24 cellular contexts compared by ENCODE assay signal in the genomic region with DNA sequence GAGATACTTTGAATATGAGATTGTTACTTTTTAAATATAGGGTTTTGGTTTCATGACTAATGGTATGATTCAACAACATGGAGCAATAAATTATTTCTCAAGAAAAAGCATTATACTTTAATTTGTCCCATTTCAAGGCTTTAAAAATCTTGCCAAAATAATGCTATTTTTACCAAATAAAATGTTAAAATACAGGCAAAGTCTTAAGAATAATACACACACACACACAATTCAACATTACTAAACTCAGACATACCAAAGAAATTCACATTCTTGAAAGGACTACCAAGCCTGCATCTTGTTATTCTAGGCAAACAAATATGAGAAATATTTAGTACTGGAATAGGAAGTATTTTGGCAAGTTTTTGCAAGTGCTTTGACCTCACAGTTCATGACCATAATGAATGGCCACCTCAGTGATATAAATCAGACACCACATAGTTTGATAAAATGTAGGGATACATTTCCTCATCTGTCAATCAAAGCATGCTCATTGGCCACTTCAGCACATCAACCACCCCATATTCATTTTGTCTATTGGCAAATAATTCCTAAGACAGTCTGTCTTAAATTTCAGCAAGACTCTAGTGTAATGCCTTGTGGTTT.
A peak's percentile ranks its signal among the peaks of the same experiment; 100 is the strongest.
DNase-seq lines count a peak whose midpoint lies in the region; ATAC-seq and TF ChIP-seq lines count a peak whose summit lies in the region.
"Had no signal": no experiment of that assay in that cellular context is flagged by ENCODE, and none has a peak within 500 bp of the region (broad histone marks: within the 10 kb centered on the region; RNA-seq: fewer than 3 reads in every experiment).

No MANE protein-coding gene starts in this region.

- no peaks in the 10 kb centered on the region for H3K9me3 ChIP-seq in PC-9 (ENCODE audit: insufficient read depth, low read depth)
- H3K9me3 ChIP-seq: neutrophil had no signal

- H3K4me3 Mint-ChIP-seq in osteocyte (ENCODE audit: unreplicated experiment), result no peak overlapping the region
- H3K4me3 Mint-ChIP-seq: activated naive CD8-positive, alpha-beta T cell treated with anti-CD3 and anti-CD28 coated beads for 36 hours had no signal

- no peak for TF ChIP-seq CTCF in PC-9 (conservative IDR thresholded peaks at IDR 0.05)
- no peak for TF ChIP-seq CTCF in osteocyte (IDR thresholded peaks at IDR 0.05)

- H3K4me2 ChIP-seq in PC-9, result no peak overlapping the region

- H3K9me2 ChIP-seq in PC-9 (ENCODE audit: insufficient read depth), result no peaks in the 10 kb centered on the region

- intact Hi-C loops in PC-9 (cut with micrococcal nuclease; ENCODE audit: unreplicated experiment), result loop anchor here (1.0 to 10.0 kb wide), 5 partner anchors 141 to 446 kb away; no protein-coding TSS in a partner anchor

- peaks cover 12% of the 10 kb centered on the region; the same call in 1 of the 2 replicates for H3K4me1 ChIP-seq in PC-9 (replicated peaks; ENCODE audit: insufficient read depth)
- H3K4me1 ChIP-seq: foreskin keratinocyte had no signal

- no peaks in the 10 kb centered on the region for H3K27me3 Mint-ChIP-seq in osteocyte (ENCODE audit: unreplicated experiment)
- H3K27me3 Mint-ChIP-seq: activated naive CD8-positive, alpha-beta T cell treated with anti-CD3 and anti-CD28 coated beads for 36 hours had no signal

- H3K36me3 ChIP-seq in PC-9 (ENCODE audit: low read depth), result 0 out of 2 replicates have a peak, but pooled peaks cover 4% of the 10 kb centered on the region
- H3K36me3 ChIP-seq: neutrophil had no signal

- peak; percentile 54 for DNase-seq in AG20443 (ENCODE audit: low spot score)
- DNase-seq in PC-9, result peak; percentile 16 to 73
- peak; percentile 86 for DNase-seq in dedifferentiated amniotic fluid mesenchymal stem cell (ENCODE audit: extremely low spot score)
- DNase-seq in osteocyte (ENCODE audit: extremely low spot score, unreplicated experiment), result no peak
- no peak for DNase-seq in ureter (ENCODE audit: low spot score)
- no peak for DNase-seq in NCI-H1694 treated with DMSO at 0.1 percent for 48 hours (lab: John Stamatoyannopoulos, UW)
- DNase-seq in NCI-H524 (lab: John Stamatoyannopoulos, UW), result no peak
- DNase-seq: activated CD4-positive, alpha-beta T cell treated with anti-CD3 and anti-CD28 coated beads for 48 hours; activated naive CD8-positive, alpha-beta T cell treated with anti-CD3 and anti-CD28 coated beads for 36 hours; C1 segment of cervical spinal cord; dermis blood vessel endothelial cell; DMS53; Kasumi-1; mesendoderm; NCI-H187; NCI-H774; SHP77 treated with DMSO at 0.1 percent for 48 hours; stimulated activated naive CD8-positive, alpha-beta T cell treated with anti-CD3 and anti-CD28 coated beads, Interleukin-15, Interleukin-2, amounts not matched to agents 100 U/mL and 50 U/mL, for 24 hours; T-helper 9 cell had no signal

- peak overlapping the region; percentile 24; the same call in 1 of the 2 replicates for H3K27ac ChIP-seq in PC-9
- H3K27ac ChIP-seq: foreskin keratinocyte, neutrophil had no signal

- no peak overlapping the region for H3K4me3 ChIP-seq in PC-9
- H3K4me3 ChIP-seq: GM12878, skin epidermis had no signal

- H3K9me3 Mint-ChIP-seq in osteocyte (ENCODE audit: unreplicated experiment), result no peaks in the 10 kb centered on the region

- CTCF ChIA-PET in PC-9 (lab: Charles Lee), result no interaction called here

- H2AFZ ChIP-seq in PC-9, result no peak overlapping the region

- H3K27me3 ChIP-seq in PC-9 (ENCODE audit: insufficient read depth, low read depth), result no peaks in the 10 kb centered on the region
- H3K27me3 ChIP-seq: foreskin keratinocyte, neutrophil had no signal

- POLR2A ChIA-PET in PC-9 (lab: Charles Lee; ENCODE audit: unreplicated experiment), result interaction anchor here (0.6 kb wide), 2 partner anchors 89 to 115 kb away, joined by 3 read pairs; no protein-coding TSS in a partner anchor

- H4K20me1 ChIP-seq in PC-9 (ENCODE audit: insufficient read depth), result no peaks in the 10 kb centered on the region

- no peaks in the 10 kb centered on the region for H3F3A ChIP-seq in PC-9 (ENCODE audit: insufficient read depth, low read depth)

- peak overlapping the region; percentile 96 for H3K27ac Mint-ChIP-seq in osteocyte (ENCODE audit: unreplicated experiment)
- H3K27ac Mint-ChIP-seq: activated naive CD8-positive, alpha-beta T cell treated with anti-CD3 and anti-CD28 coated beads for 36 hours had no signal

- H3K4me1 Mint-ChIP-seq in osteocyte (ENCODE audit: unreplicated experiment), result peaks cover 57% of the 10 kb centered on the region
- H3K4me1 Mint-ChIP-seq: activated naive CD8-positive, alpha-beta T cell treated with anti-CD3 and anti-CD28 coated beads for 36 hours had no signal

- no peak for ATAC-seq in GM18861 (IDR thresholded peaks at IDR 0.05; ENCODE audit: unreplicated experiment)
- ATAC-seq: foreskin keratinocyte; GM12878; stimulated activated naive CD8-positive, alpha-beta T cell treated with anti-CD3 and anti-CD28 coated beads, Interleukin-15, Interleukin-2, amounts not matched to agents 100 U/mL and 50 U/mL, for 24 hours had no signal

- H3K79me2 ChIP-seq in PC-9 (ENCODE audit: low read depth), result no peaks in the 10 kb centered on the region

- no TSS peak for BruUV-seq in PC-9 (replicated peaks; lab: Mats Ljungman, UMichigan)

- H3K36me3 Mint-ChIP-seq in osteocyte (ENCODE audit: unreplicated experiment), result peaks cover 5% of the 10 kb centered on the region
- H3K36me3 Mint-ChIP-seq: activated naive CD8-positive, alpha-beta T cell treated with anti-CD3 and anti-CD28 coated beads for 36 hours had no signal

Comparison
In these comparisons a context has a peak if more than half of its experiments do, and no peak if none do; other contexts are left out.
1. DNase-seq: peak in AG20443 (single experiment), PC-9 (2 of 2) and dedifferentiated amniotic fluid mesenchymal stem cell (single experiment); none in osteocyte (single experiment), ureter (single experiment), NCI-H1694 treated with DMSO at 0.1 percent for 48 hours (single experiment) and NCI-H524 (0 of 2).